Comparison of ENCODE assay signal across 1 cellular context in genomic region chr11:65382804-65383368, GRCh38.
TF ChIP-seq lines count a peak whose summit lies in the region.

No MANE protein-coding gene starts in this region.

TF ChIP-seq in liver, 16 proteins besides CTCF, POLR2A, EP300 and RAD21 (continued from another document):
- TF ChIP-seq, protein P1, sequence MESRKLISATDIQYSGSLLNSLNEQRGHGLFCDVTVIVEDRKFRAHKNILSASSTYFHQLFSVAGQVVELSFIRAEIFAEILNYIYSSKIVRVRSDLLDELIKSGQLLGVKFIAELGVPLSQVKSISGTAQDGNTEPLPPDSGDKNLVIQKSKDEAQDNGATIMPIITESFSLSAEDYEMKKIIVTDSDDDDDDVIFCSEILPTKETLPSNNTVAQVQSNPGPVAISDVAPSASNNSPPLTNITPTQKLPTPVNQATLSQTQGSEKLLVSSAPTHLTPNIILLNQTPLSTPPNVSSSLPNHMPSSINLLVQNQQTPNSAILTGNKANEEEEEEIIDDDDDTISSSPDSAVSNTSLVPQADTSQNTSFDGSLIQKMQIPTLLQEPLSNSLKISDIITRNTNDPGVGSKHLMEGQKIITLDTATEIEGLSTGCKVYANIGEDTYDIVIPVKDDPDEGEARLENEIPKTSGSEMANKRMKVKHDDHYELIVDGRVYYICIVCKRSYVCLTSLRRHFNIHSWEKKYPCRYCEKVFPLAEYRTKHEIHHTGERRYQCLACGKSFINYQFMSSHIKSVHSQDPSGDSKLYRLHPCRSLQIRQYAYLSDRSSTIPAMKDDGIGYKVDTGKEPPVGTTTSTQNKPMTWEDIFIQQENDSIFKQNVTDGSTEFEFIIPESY (IDR thresholded peaks at IDR 0.05), result no peak
- TF ChIP-seq JUND (IDR thresholded peaks at IDR 0.05) (no peak), GABPA (IDR thresholded peaks at IDR 0.05 in 1 of 2, conservative IDR thresholded peaks at IDR 0.05 in 1 of 2) (no peak), MAX (IDR thresholded peaks at IDR 0.05) (no peak), TAF1 (conservative IDR thresholded peaks at IDR 0.05) (no peak), YY1 (IDR thresholded peaks at IDR 0.05) (no peak), FOXA2 (IDR thresholded peaks at IDR 0.05) (no peak), SP1 (IDR thresholded peaks at IDR 0.05) (no peak), HNF4G (IDR thresholded peaks at IDR 0.05) (no peak), HNF4A (conservative IDR thresholded peaks at IDR 0.05) (no peak), FOXA1 (IDR thresholded peaks at IDR 0.05) (no peak)
- TF ChIP-seq, protein P2, sequence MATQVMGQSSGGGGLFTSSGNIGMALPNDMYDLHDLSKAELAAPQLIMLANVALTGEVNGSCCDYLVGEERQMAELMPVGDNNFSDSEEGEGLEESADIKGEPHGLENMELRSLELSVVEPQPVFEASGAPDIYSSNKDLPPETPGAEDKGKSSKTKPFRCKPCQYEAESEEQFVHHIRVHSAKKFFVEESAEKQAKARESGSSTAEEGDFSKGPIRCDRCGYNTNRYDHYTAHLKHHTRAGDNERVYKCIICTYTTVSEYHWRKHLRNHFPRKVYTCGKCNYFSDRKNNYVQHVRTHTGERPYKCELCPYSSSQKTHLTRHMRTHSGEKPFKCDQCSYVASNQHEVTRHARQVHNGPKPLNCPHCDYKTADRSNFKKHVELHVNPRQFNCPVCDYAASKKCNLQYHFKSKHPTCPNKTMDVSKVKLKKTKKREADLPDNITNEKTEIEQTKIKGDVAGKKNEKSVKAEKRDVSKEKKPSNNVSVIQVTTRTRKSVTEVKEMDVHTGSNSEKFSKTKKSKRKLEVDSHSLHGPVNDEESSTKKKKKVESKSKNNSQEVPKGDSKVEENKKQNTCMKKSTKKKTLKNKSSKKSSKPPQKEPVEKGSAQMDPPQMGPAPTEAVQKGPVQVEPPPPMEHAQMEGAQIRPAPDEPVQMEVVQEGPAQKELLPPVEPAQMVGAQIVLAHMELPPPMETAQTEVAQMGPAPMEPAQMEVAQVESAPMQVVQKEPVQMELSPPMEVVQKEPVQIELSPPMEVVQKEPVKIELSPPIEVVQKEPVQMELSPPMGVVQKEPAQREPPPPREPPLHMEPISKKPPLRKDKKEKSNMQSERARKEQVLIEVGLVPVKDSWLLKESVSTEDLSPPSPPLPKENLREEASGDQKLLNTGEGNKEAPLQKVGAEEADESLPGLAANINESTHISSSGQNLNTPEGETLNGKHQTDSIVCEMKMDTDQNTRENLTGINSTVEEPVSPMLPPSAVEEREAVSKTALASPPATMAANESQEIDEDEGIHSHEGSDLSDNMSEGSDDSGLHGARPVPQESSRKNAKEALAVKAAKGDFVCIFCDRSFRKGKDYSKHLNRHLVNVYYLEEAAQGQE (IDR thresholded peaks at IDR 0.05), result no peak
